Comparison of ENCODE assay signal across 1 cellular context in genomic region chr22:48740086-48740730, GRCh38.
TF ChIP-seq lines count a peak whose summit lies in the region.

No MANE protein-coding gene starts in this region.

TF ChIP-seq in WTC11, 78 proteins besides CTCF, POLR2A, EP300 and RAD21 (continued from another document):
- TF ChIP-seq ZNF425 (CRISPR knock-in tag; conservative IDR thresholded peaks at IDR 0.05) (no peak), ZNF416 (CRISPR knock-in tag; IDR thresholded peaks at IDR 0.05) (no peak), NFYB (CRISPR knock-in tag; conservative IDR thresholded peaks at IDR 0.05; ENCODE audit: low read depth) (no peak), ZNF138 (CRISPR knock-in tag; conservative IDR thresholded peaks at IDR 0.05) (no peak), ESRRA (CRISPR knock-in tag; IDR thresholded peaks at IDR 0.05; ENCODE audit: borderline replicate concordance) (no peak)
